In the genomic region with DNA sequence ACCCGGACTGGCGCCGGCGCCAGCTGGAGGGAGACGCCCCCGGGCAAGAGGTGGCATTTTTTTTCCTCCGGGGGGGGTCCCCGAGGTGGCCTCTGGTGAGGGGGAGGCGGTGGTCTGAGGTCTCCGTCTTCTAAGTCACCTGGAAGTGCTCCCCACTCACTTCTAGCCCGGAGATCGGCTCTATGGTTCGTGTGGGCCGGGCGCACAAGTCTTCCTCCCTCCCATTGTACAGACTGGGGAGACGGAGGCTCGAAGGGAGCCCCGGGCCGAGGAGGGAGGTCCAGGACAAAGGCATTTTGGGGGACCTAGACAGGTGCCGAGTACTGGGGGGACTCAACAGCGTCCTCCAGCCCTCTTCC, we compare ENCODE assay signal across 9 cellular contexts. TPM values are rescaled to one million over a fixed set of nuclear protein-coding genes. Genes with fewer than 3 reads are reported as not detected.
DNase-seq lines count a peak whose midpoint lies in the region; ATAC-seq and TF ChIP-seq lines count a peak whose summit lies in the region.
"Had no signal": no experiment of that assay in that cellular context is flagged by ENCODE, and none has a peak within 500 bp of the region (broad histone marks: within the 10 kb centered on the region; RNA-seq: fewer than 3 reads in every experiment).

No MANE protein-coding gene starts in this region.

- no peak overlapping the region for H3K9ac ChIP-seq in HUES64 (ENCODE audit: low read depth, low read length)

- H3K4me1 ChIP-seq in HUES64 (ENCODE audit: insufficient read depth, low read length): peaks cover 51% of the 10 kb centered on the region
- H3K4me1 ChIP-seq in mesodermal cell (ENCODE audit: control insufficient read depth, insufficient read depth, low read length, poor library complexity, severe bottlenecking): peaks cover 31% of the 10 kb centered on the region

- ATAC-seq in GM18873 (IDR thresholded peaks at IDR 0.05; ENCODE audit: low FRiP score, unreplicated experiment): no peak

- POLR2A ChIA-PET in BJ (lab: Charles Lee): no interaction called here

- H3K27me3 ChIP-seq in BJ (ENCODE audit: control insufficient read depth, insufficient read depth, low read length): no peaks in the 10 kb centered on the region
- peaks cover 100% of the 10 kb centered on the region for H3K27me3 ChIP-seq in HUES64 (ENCODE audit: insufficient read depth, low read length)

- WGBS in HUES64: 2% methylated on average over 19 of the region's 21 CpGs
- WGBS in mesodermal cell (ENCODE audit: insufficient coverage in 2 of 2), 2 experiments: 2% methylated on average over 9 to 16 of the region's 21 CpGs

- no peak overlapping the region for H3K27ac ChIP-seq in HUES64 (ENCODE audit: low read depth, low read length)
- H3K27ac ChIP-seq in mesodermal cell (ENCODE audit: low read depth, low read length, severe bottlenecking): peak overlapping the region; percentile 75

- in situ Hi-C loops in astrocyte of the cerebellum (cut with HindIII; ENCODE audit: low sequenced_read_pairs): no loop called here

- peak overlapping the region; percentile 91 for H3K4me3 ChIP-seq in BJ (ENCODE audit: low read depth, low read length)
- peak overlapping the region; percentile 44 for H3K4me3 ChIP-seq in HUES64 (ENCODE audit: low read length)
- peak overlapping the region; percentile 46 for H3K4me3 ChIP-seq in astrocyte of the cerebellum (ENCODE audit: low read depth, low read length)
- H3K4me3 ChIP-seq in mesodermal cell (ENCODE audit: extremely low read depth, insufficient read depth, low read length, poor library complexity, severe bottlenecking): peak overlapping the region; percentile 90

- CTCF ChIA-PET in BJ (lab: Yijun Ruan, JAX): interaction anchor here (1.2 to 1.6 kb wide), 2 partner anchors 9 to 61 kb away, joined by 4 read pairs; no protein-coding TSS in a partner anchor

- no peak for TF ChIP-seq CTCF in BJ (IDR thresholded peaks at IDR 0.05; ENCODE audit: insufficient read depth, low read depth, low read length)
- no peak for TF ChIP-seq CTCF in astrocyte of the cerebellum (IDR thresholded peaks at IDR 0.05; ENCODE audit: low read depth, low read length, missing control alignments)

- H3K9me3 ChIP-seq in HUES64 (ENCODE audit: insufficient read depth, low read depth, low read length) (no peaks in the 10 kb centered on the region), mesodermal cell (ENCODE audit: control insufficient read depth, low read length) (no peaks in the 10 kb centered on the region)

- DNase-seq in BJ (ENCODE audit: low read depth) (no peak), astrocyte of the cerebellum (ENCODE audit: low read depth) (no peak), HPDE6-E6E7 (ENCODE audit: extremely low spot score) (no peak), epidermal melanocyte (ENCODE audit: insufficient read length, low spot score) (no peak)
- DNase-seq in activated effector memory CD4-positive, alpha-beta T cell treated with anti-CD3 and anti-CD28 coated beads, Interleukin-2, amount 50 U/mL, for 16 hours: no peak

- H3K36me3 ChIP-seq in BJ (ENCODE audit: control insufficient read depth, insufficient read depth, low read length) (peaks cover 19% of the 10 kb centered on the region), HUES64 (ENCODE audit: insufficient read depth, low read length) (no peaks in the 10 kb centered on the region), mesodermal cell (ENCODE audit: control insufficient read depth, insufficient read depth, low read length) (peaks cover 30% of the 10 kb centered on the region)

RNA-seq across cellular contexts. Expression of gene GATA2, which starts 4.4 kb away (rescaled TPM):
- 8.3 and 13.4 TPM in 2 replicates for polyA plus RNA-seq in BJ (2011; rRNA removed)
- polyA minus RNA-seq in BJ (2011; rRNA and poly(A)+ RNA removed): 9.4 and 10.9 TPM in 2 replicates
- polyA plus RNA-seq in HUES64 (2013, experiment 1 of 2): 0.55 TPM
- polyA plus RNA-seq in HUES64 (2013, experiment 2 of 2): 0.63 TPM
- polyA plus RNA-seq in mesodermal cell (2013, experiment 1 of 2): 66.4 TPM
- polyA plus RNA-seq in mesodermal cell (2013, experiment 2 of 2): 59.3 TPM

RNA-seq across cellular contexts. Expression of gene DNAJB8, which starts 21.9 kb away (rescaled TPM):
- not detected in 2 replicates for polyA plus RNA-seq in BJ (2011; rRNA removed)
- not detected in 2 replicates for polyA minus RNA-seq in BJ (2011; rRNA and poly(A)+ RNA removed)
- not detected for polyA plus RNA-seq in HUES64 (2013, experiment 1 of 2)
- polyA plus RNA-seq in HUES64 (2013, experiment 2 of 2): not detected
- polyA plus RNA-seq in mesodermal cell (2013, experiment 1 of 2): not detected
- polyA plus RNA-seq in mesodermal cell (2013, experiment 2 of 2): not detected
- polyA plus RNA-seq: adipose tissue had no signal
